Comparison of ENCODE assay signal across 9 cellular contexts in the genomic region with DNA sequence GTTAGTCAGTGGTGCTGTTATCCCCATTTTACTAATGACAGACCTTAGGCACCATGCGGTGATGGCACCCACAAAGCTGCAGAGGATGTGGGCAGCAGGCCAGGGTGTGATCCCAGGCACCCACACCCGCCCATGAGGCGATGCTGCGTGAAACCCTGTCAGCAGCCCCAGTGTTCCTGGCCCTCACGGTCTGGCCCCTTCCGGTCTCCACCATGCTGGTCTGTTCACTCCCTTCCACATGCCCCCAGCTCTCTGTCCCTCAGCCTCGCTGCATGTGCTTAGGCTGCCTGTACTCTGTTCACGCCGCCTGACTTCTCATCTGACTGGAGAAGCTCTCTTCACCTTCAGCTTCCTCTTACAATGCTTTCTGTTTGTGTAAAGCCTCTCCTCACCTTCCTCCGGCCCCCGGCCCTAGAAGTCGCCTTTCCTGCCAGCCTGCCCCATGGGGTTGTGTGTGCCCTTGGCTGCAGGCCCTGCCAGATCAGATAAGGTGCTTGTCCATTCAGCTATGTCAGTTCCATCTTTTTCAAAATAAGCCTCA.
A peak's percentile ranks its signal among the peaks of the same experiment; 100 is the strongest.
DNase-seq lines count a peak whose midpoint lies in the region; ATAC-seq and TF ChIP-seq lines count a peak whose summit lies in the region.
"Had no signal": no experiment of that assay in that cellular context is flagged by ENCODE, and none has a peak within 500 bp of the region (broad histone marks: within the 10 kb centered on the region; RNA-seq: fewer than 3 reads in every experiment).

No MANE protein-coding gene starts in this region.

- no peaks in the 10 kb centered on the region for H3K9me3 Mint-ChIP-seq in activated naive CD4-positive, alpha-beta T cell treated with anti-CD3 and anti-CD28 coated beads, Interleukin-2, amount 50 U/mL, for 24 hours

- H3K36me3 ChIP-seq in OCI-LY1 (ENCODE audit: insufficient read depth, low read length) = peaks cover 91% of the 10 kb centered on the region

- TF ChIP-seq CTCF in OCI-LY1 (IDR thresholded peaks at IDR 0.05; ENCODE audit: low read length) = no peak

- H3K4me3 Mint-ChIP-seq in activated naive CD4-positive, alpha-beta T cell treated with anti-CD3 and anti-CD28 coated beads, Interleukin-2, amount 50 U/mL, for 24 hours = peak overlapping the region; percentile 77

- H3K4me3 ChIP-seq in OCI-LY1 (ENCODE audit: low read depth, low read length, poor library complexity, severe bottlenecking) = no peak overlapping the region
- H3K4me3 ChIP-seq: heart right ventricle had no signal

- no peaks in the 10 kb centered on the region for H3K9me2 ChIP-seq in OCI-LY1 (ENCODE audit: low read depth, low read length)

- peaks cover 65% of the 10 kb centered on the region for H3K4me1 Mint-ChIP-seq in activated naive CD4-positive, alpha-beta T cell treated with anti-CD3 and anti-CD28 coated beads, Interleukin-2, amount 50 U/mL, for 24 hours

- peak; percentile 59 for ATAC-seq in GM18873 (IDR thresholded peaks at IDR 0.05; ENCODE audit: low FRiP score, unreplicated experiment)

- H3K36me3 Mint-ChIP-seq in activated naive CD4-positive, alpha-beta T cell treated with anti-CD3 and anti-CD28 coated beads, Interleukin-2, amount 50 U/mL, for 24 hours = peaks cover 12% of the 10 kb centered on the region

- H3K27me3 Mint-ChIP-seq in activated naive CD4-positive, alpha-beta T cell treated with anti-CD3 and anti-CD28 coated beads, Interleukin-2, amount 50 U/mL, for 24 hours = no peaks in the 10 kb centered on the region

- H2AFZ ChIP-seq in OCI-LY1 (ENCODE audit: low read length) = no peak overlapping the region

- no peaks in the 10 kb centered on the region for H4K20me1 ChIP-seq in OCI-LY1 (ENCODE audit: insufficient read depth, low read length)

- H3K79me2 ChIP-seq in OCI-LY1 (ENCODE audit: insufficient read depth, low read length) = no peaks in the 10 kb centered on the region; the same call in 1 of the 2 replicates

- H3K27ac Mint-ChIP-seq in activated naive CD4-positive, alpha-beta T cell treated with anti-CD3 and anti-CD28 coated beads, Interleukin-2, amount 50 U/mL, for 24 hours = peak overlapping the region; percentile 93

- peaks cover 57% of the 10 kb centered on the region for H3K4me1 ChIP-seq in OCI-LY1 (ENCODE audit: insufficient read depth, low read length, severe bottlenecking)

- peak; percentile 63 for DNase-seq in stimulated activated CD4-positive, alpha-beta T cell treated with anti-CD3 and anti-CD28 coated beads, Interleukin-4, amount 100 ng/mL, for 24 hours
- DNase-seq in EL (no peak), NCI-H1092 (lab: John Stamatoyannopoulos, UW) (no peak), cerebellar nuclear complex (lab: John Stamatoyannopoulos, UW) (no peak), DMS79 treated with DMSO at 0.1 percent for 48 hours (lab: John Stamatoyannopoulos, UW) (no peak)

- H3F3A ChIP-seq in OCI-LY1 (ENCODE audit: insufficient read depth, low read length) = peaks cover 5% of the 10 kb centered on the region; the same call in 1 of the 2 replicates

- H3K9me3 ChIP-seq in OCI-LY1 (ENCODE audit: low read length) = no peaks in the 10 kb centered on the region
- H3K9me3 ChIP-seq: heart right ventricle had no signal

- H3K27me3 ChIP-seq in OCI-LY1 (ENCODE audit: insufficient read depth, low read length) = no peaks in the 10 kb centered on the region
- H3K27me3 ChIP-seq: heart right ventricle had no signal

- peak overlapping the region; percentile 35 for H3K9ac ChIP-seq in OCI-LY1 (ENCODE audit: low read length)

- H3K4me2 ChIP-seq in OCI-LY1 (ENCODE audit: low read length) = peak overlapping the region; percentile 18; the same call in 1 of the 2 replicates

- H3K27ac ChIP-seq in OCI-LY1 (ENCODE audit: low read depth, low read length, poor library complexity, severe bottlenecking) = peak overlapping the region; percentile 91
